Comparison of ENCODE assay signal across 12 cellular contexts in the genomic region with DNA sequence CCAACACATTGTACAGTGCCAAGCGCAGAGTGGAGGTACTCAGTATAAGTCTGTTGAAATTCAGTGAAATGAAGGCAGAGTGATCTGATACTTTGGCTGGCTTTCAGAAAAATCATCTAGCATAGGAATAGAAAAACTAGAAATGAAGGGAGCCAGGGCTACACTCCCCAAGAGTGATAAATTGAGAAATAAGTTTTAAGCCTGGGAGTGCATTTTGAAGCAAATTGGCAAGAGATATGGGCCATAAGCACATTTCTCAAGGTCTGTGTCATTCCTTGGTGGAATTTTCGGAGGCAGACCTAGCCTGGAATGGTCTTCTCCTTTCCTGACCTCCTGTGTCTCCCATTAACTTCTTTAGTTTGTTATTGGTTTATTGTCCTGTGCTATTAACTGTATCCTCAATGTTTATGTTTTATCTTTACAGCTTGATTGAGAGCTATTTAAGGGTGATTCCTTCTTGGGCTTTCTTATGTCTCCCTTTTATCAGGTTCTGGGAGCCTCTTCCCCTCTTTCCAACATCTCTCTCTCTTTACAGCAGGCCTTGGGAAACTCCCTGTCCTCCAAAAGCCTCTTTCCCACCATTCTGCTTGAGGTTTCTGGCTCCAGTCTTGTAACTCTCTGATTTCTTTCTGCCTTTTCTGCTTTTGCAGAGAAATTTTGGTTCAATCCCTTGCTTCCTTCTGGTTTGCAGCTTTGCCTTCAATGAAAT.
DNase-seq lines count a peak whose midpoint lies in the region; ATAC-seq lines count a peak whose summit lies in the region.
"Had no signal": no experiment of that assay in that cellular context is flagged by ENCODE, and none has a peak within 500 bp of the region (broad histone marks: within the 10 kb centered on the region; RNA-seq: fewer than 3 reads in every experiment).

No MANE protein-coding gene starts in this region.

- intact Hi-C loops in left cardiac atrium (cut with DNase I) = no loop called here
- intact Hi-C loops in activated CD4-positive, alpha-beta T cell treated with anti-CD3 and anti-CD28 coated beads for 36 hours (cut with DNase I, micrococcal nuclease) = no loop called here

- no peak overlapping the region for H3K27ac Mint-ChIP-seq in activated CD4-positive, alpha-beta T cell treated with anti-CD3 and anti-CD28 coated beads for 36 hours
- H3K27ac Mint-ChIP-seq: WTC11 had no signal

- H3K9ac ChIP-seq in skeletal muscle tissue (ENCODE audit: low read depth in 1 of 3, low read length in 3 of 3) = no peak overlapping the region

- no peaks in the 10 kb centered on the region for H3K4me1 Mint-ChIP-seq in activated CD4-positive, alpha-beta T cell treated with anti-CD3 and anti-CD28 coated beads for 36 hours

- peaks cover 0 to 3% (median 0%) of the 10 kb centered on the region in 3 donors for H3K4me1 ChIP-seq in skeletal muscle tissue (ENCODE audit: control insufficient read depth in 3 of 3, insufficient read depth in 3 of 3, low read length in 3 of 3)

- H3K9me3 ChIP-seq in skeletal muscle tissue (ENCODE audit: control insufficient read depth in 3 of 3, low read length in 3 of 3) = no peaks in the 10 kb centered on the region

- H3K27me3 ChIP-seq in skeletal muscle tissue (ENCODE audit: control insufficient read depth in 3 of 3, insufficient read depth in 3 of 3, low read length in 3 of 3) = no peaks in the 10 kb centered on the region

- no peak overlapping the region for H3K4me3 ChIP-seq in skeletal muscle tissue (ENCODE audit: low read length in 3 of 3)
- H3K4me3 ChIP-seq: GM12878 had no signal

- no peaks in the 10 kb centered on the region for H3K36me3 ChIP-seq in skeletal muscle tissue (ENCODE audit: control insufficient read depth in 3 of 3, insufficient read depth in 3 of 3, low read length in 3 of 3)

- no peaks in the 10 kb centered on the region for H3K27me3 Mint-ChIP-seq in activated CD4-positive, alpha-beta T cell treated with anti-CD3 and anti-CD28 coated beads for 36 hours

- no peaks in the 10 kb centered on the region for H3K36me3 Mint-ChIP-seq in activated CD4-positive, alpha-beta T cell treated with anti-CD3 and anti-CD28 coated beads for 36 hours (ENCODE audit: low read depth)
- H3K36me3 Mint-ChIP-seq: WTC11 had no signal

- CTCF ChIA-PET in activated CD4-positive, alpha-beta T cell treated with anti-CD3 and anti-CD28 coated beads for 36 hours (lab: Charles Lee) = no interaction called here

- peak overlapping the region; percentile 19 for H3K27ac ChIP-seq in skeletal muscle tissue (ENCODE audit: low read depth, low read length)

- DNase-seq in GM03348 (ENCODE audit: low spot score) (peak; percentile 61), astrocyte of the hippocampus (ENCODE audit: low read depth, low spot score) (peak; percentile 30), left cardiac atrium (no peak), DMS153 treated with DMSO at 0.1 percent for 48 hours (lab: John Stamatoyannopoulos, UW; ENCODE audit: unreplicated experiment) (no peak), ureter (ENCODE audit: low spot score) (no peak), NCI-H69 (lab: John Stamatoyannopoulos, UW) (no peak)
- DNase-seq in activated CD4-positive, alpha-beta T cell treated with anti-CD3 and anti-CD28 coated beads for 36 hours = no peak
- DNase-seq: effector CD8-positive, alpha-beta T cell; substantia nigra had no signal

- peak; percentile 72 to 75 for ATAC-seq in left cardiac atrium
- ATAC-seq in activated CD4-positive, alpha-beta T cell treated with anti-CD3 and anti-CD28 coated beads for 36 hours = no peak
- ATAC-seq: GM12878, WTC11 had no signal

- POLR2A ChIA-PET in activated CD4-positive, alpha-beta T cell treated with anti-CD3 and anti-CD28 coated beads for 36 hours (lab: Charles Lee) = no interaction called here

- no peaks in the 10 kb centered on the region for H3K9me3 Mint-ChIP-seq in activated CD4-positive, alpha-beta T cell treated with anti-CD3 and anti-CD28 coated beads for 36 hours (ENCODE audit: low read depth)

- no peak overlapping the region for H3K4me3 Mint-ChIP-seq in activated CD4-positive, alpha-beta T cell treated with anti-CD3 and anti-CD28 coated beads for 36 hours
- H3K4me3 Mint-ChIP-seq: WTC11 had no signal

Comparison
In these comparisons a context has a peak if more than half of its experiments do, and no peak if none do; other contexts are left out.
1. DNase-seq: peak in GM03348 (single experiment) and astrocyte of the hippocampus (single experiment); none in left cardiac atrium (single experiment), DMS153 treated with DMSO at 0.1 percent for 48 hours (single experiment), ureter (single experiment), activated CD4-positive, alpha-beta T cell treated with anti-CD3 and anti-CD28 coated beads for 36 hours (single experiment) and NCI-H69 (single experiment).